Comparison of ENCODE assay signal across 14 cellular contexts in genomic region chr2:47568164-47568861, GRCh38. TPM values are rescaled to one million over a fixed set of nuclear protein-coding genes. Genes with fewer than 3 reads are reported as not detected.
DNase-seq lines count a peak whose midpoint lies in the region; TF ChIP-seq lines count a peak whose summit lies in the region.
"Had no signal": no experiment of that assay in that cellular context is flagged by ENCODE, and none has a peak within 500 bp of the region (broad histone marks: within the 10 kb centered on the region; RNA-seq: fewer than 3 reads in every experiment).

No MANE protein-coding gene starts in this region.

- DNase-seq in DMS 273 (lab: John Stamatoyannopoulos, UW; ENCODE audit: unreplicated experiment) (peak; percentile 69), DMS 273 treated with DMSO at 0.1 percent for 48 hours (lab: John Stamatoyannopoulos, UW) (no peak), NCI-H1694 treated with DMSO at 0.1 percent for 48 hours (lab: John Stamatoyannopoulos, UW) (peak; percentile 48), nephron progenitor cell (no peak), GF-D8 (lab: John Stamatoyannopoulos, UW) (no peak), immature natural killer cell (no peak), DMS114 treated with DMSO at 0.1 percent for 48 hours (lab: John Stamatoyannopoulos, UW; ENCODE audit: unreplicated experiment) (no peak)
- no peak for DNase-seq in activated naive CD8-positive, alpha-beta T cell treated with anti-CD3 and anti-CD28 coated beads for 36 hours
- DNase-seq: activated CD4-positive, alpha-beta T cell treated with anti-CD3 and anti-CD28 coated beads for 36 hours; COR-L47; left ventricle myocardium inferior; occipital lobe; small intestine had no signal

- H3K4me3 Mint-ChIP-seq in activated naive CD8-positive, alpha-beta T cell treated with anti-CD3 and anti-CD28 coated beads for 36 hours, result peak overlapping the region; percentile 19
- H3K4me3 Mint-ChIP-seq in nephron progenitor cell, result peak overlapping the region; percentile 87
- no peak overlapping the region for H3K4me3 Mint-ChIP-seq in immature natural killer cell

- H3K4me1 Mint-ChIP-seq in activated naive CD8-positive, alpha-beta T cell treated with anti-CD3 and anti-CD28 coated beads for 36 hours, result peaks cover 6% of the 10 kb centered on the region
- H3K4me1 Mint-ChIP-seq in nephron progenitor cell (peaks cover 22% of the 10 kb centered on the region), immature natural killer cell (peaks cover 9 to 14% of the 10 kb centered on the region in 2 donors)

- no peaks in the 10 kb centered on the region for H3K9me3 Mint-ChIP-seq in activated naive CD8-positive, alpha-beta T cell treated with anti-CD3 and anti-CD28 coated beads for 36 hours
- H3K9me3 Mint-ChIP-seq in nephron progenitor cell, result no peaks in the 10 kb centered on the region
- H3K9me3 Mint-ChIP-seq in immature natural killer cell, result peaks cover 0 to 2% (median 1%) of the 10 kb centered on the region in 6 donors

- H3K36me3 Mint-ChIP-seq in activated naive CD8-positive, alpha-beta T cell treated with anti-CD3 and anti-CD28 coated beads for 36 hours, result no peaks in the 10 kb centered on the region
- no peaks in the 10 kb centered on the region for H3K36me3 Mint-ChIP-seq in nephron progenitor cell (ENCODE audit: low read depth)
- peaks cover 0 to 3% (median 0%) of the 10 kb centered on the region in 3 donors for H3K36me3 Mint-ChIP-seq in immature natural killer cell

- no peak overlapping the region for H3K27ac Mint-ChIP-seq in activated naive CD8-positive, alpha-beta T cell treated with anti-CD3 and anti-CD28 coated beads for 36 hours
- H3K27ac Mint-ChIP-seq in nephron progenitor cell (no peak overlapping the region), immature natural killer cell (no peak overlapping the region)
- H3K27ac Mint-ChIP-seq: activated CD4-positive, alpha-beta T cell treated with anti-CD3 and anti-CD28 coated beads for 36 hours had no signal

- no peak for TF ChIP-seq CTCF in nephron progenitor cell (IDR thresholded peaks at IDR 0.05)

- H3K27me3 Mint-ChIP-seq in activated naive CD8-positive, alpha-beta T cell treated with anti-CD3 and anti-CD28 coated beads for 36 hours, result peaks cover 64% of the 10 kb centered on the region
- H3K27me3 Mint-ChIP-seq in nephron progenitor cell (ENCODE audit: low read depth, poor library complexity) (peaks cover 91% of the 10 kb centered on the region), immature natural killer cell (ENCODE audit: low read depth in 3 of 3) (peaks cover 12 to 31% (median 25%) of the 10 kb centered on the region in 3 donors)

RNA-seq across cellular contexts. Expression of gene KCNK12, which starts 2.5 kb away (rescaled TPM):
- total RNA-seq in activated naive CD8-positive, alpha-beta T cell treated with anti-CD3 and anti-CD28 coated beads for 36 hours, result under 1 TPM; 0.33 to 0.38 TPM
- under 1 TPM; 0.39 to 0.58 (median 0.50) TPM for polyA plus RNA-seq in immature natural killer cell
- total RNA-seq: thoracic aorta had no signal

Comparison
In these comparisons a context has a peak if more than half of its experiments do, and no peak if none do; other contexts are left out.
1. DNase-seq: peak in DMS 273 (single experiment) and NCI-H1694 treated with DMSO at 0.1 percent for 48 hours (single experiment); none in DMS 273 treated with DMSO at 0.1 percent for 48 hours (single experiment), activated naive CD8-positive, alpha-beta T cell treated with anti-CD3 and anti-CD28 coated beads for 36 hours (single experiment), nephron progenitor cell (single experiment), GF-D8 (single experiment), immature natural killer cell (0 of 3) and DMS114 treated with DMSO at 0.1 percent for 48 hours (single experiment).
2. H3K4me3 Mint-ChIP-seq: peak in activated naive CD8-positive, alpha-beta T cell treated with anti-CD3 and anti-CD28 coated beads for 36 hours (single experiment) and nephron progenitor cell (single experiment); none in immature natural killer cell (0 of 5).